8 cellular contexts compared by ENCODE assay signal in genomic region chrX:71111141-71111843, GRCh38. TPM values are rescaled to one million over a fixed set of nuclear protein-coding genes. Genes with fewer than 3 reads are reported as not detected.
A peak's percentile ranks its signal among the peaks of the same experiment; 100 is the strongest.
DNase-seq lines count a peak whose midpoint lies in the region; ATAC-seq and TF ChIP-seq lines count a peak whose summit lies in the region.

IL2RG (minus strand) TSS chrX:71111577; CDS start chrX:71111539, 38 bp downstream.

- H3K36me3 Mint-ChIP-seq in neural crest cell (ENCODE audit: low read depth): no peaks in the 10 kb centered on the region

- no peaks in the 10 kb centered on the region for H3K9me2 ChIP-seq in MM.1S (replicated peaks; ENCODE audit: insufficient read depth, low read length)

- no peaks in the 10 kb centered on the region for H4K20me1 ChIP-seq in MM.1S (ENCODE audit: insufficient read depth, low read length)

- peak within 1 kb of the TSS; percentile 83 for H3K9ac ChIP-seq in MM.1S (ENCODE audit: low read length)

- ATAC-seq in GM21529 (IDR thresholded peaks at IDR 0.05; ENCODE audit: unreplicated experiment): peak; percentile 88

- H3K4me1 ChIP-seq in MM.1S (ENCODE audit: low read length): peaks cover 21% of the 10 kb centered on the region

- H3K79me2 ChIP-seq in MM.1S (ENCODE audit: low read length): peaks cover 22% of the 10 kb centered on the region

- peaks cover 20% of the 10 kb centered on the region for H3K4me1 Mint-ChIP-seq in neural crest cell

- peaks cover 11% of the 10 kb centered on the region for H3K9me3 Mint-ChIP-seq in neural crest cell

- peak; percentile 52 for DNase-seq in GDM1 (lab: John Stamatoyannopoulos, UW)
- peak; percentile 85 for DNase-seq in MM.1S
- peak; percentile 45 for DNase-seq in activated T-cell treated with anti-CD3 and anti-CD28 coated beads for 48 hours (ENCODE audit: low read depth)
- no peak for DNase-seq in neural crest cell (ENCODE audit: low read depth, low spot score)
- no peak for DNase-seq in dermis blood vessel endothelial cell
- DNase-seq in NCI-H1436 (lab: John Stamatoyannopoulos, UW): no peak
- no peak for DNase-seq in NCI-H1105 (lab: John Stamatoyannopoulos, UW)

- H3K4me3 ChIP-seq in MM.1S (ENCODE audit: low read length): peak within 1 kb of the TSS; percentile 78

- H3K27ac ChIP-seq in MM.1S (ENCODE audit: low read length): peak within 1 kb of the TSS; percentile 93

- peak within 1 kb of the TSS; percentile 5 for H2AFZ ChIP-seq in MM.1S (ENCODE audit: low read length)

- H3K4me3 Mint-ChIP-seq in neural crest cell: no peak within 1 kb of the TSS

- no peaks in the 10 kb centered on the region for H3K36me3 ChIP-seq in MM.1S (replicated peaks; ENCODE audit: insufficient read depth, low read length)

- TF ChIP-seq CTCF in MM.1S (IDR thresholded peaks at IDR 0.05; ENCODE audit: low read length) (no peak), neural crest cell (conservative IDR thresholded peaks at IDR 0.05) (no peak)

- H3K27ac Mint-ChIP-seq in neural crest cell (ENCODE audit: unreplicated experiment): peak within 1 kb of the TSS; percentile 0

- 0 out of 2 replicates have a peak, but pooled peaks cover 3% of the 10 kb centered on the region for H3F3A ChIP-seq in MM.1S (ENCODE audit: insufficient read depth, low read length)

- H3K9me3 ChIP-seq in MM.1S (replicated peaks; ENCODE audit: insufficient read depth, low read length): no peaks in the 10 kb centered on the region

- H3K27me3 Mint-ChIP-seq in neural crest cell (ENCODE audit: low read depth): no peaks in the 10 kb centered on the region

- no peaks in the 10 kb centered on the region for H3K27me3 ChIP-seq in MM.1S (replicated peaks; ENCODE audit: insufficient read depth, low read length)

- H3K4me2 ChIP-seq in MM.1S (ENCODE audit: low read depth, low read length): peak within 1 kb of the TSS; percentile 84

RNA-seq across cellular contexts. Expression of gene IL2RG, which starts in this region (rescaled TPM):
- total RNA-seq in neural crest cell (not detected in 2 replicates), dermis blood vessel endothelial cell (0.51 TPM in 1 of 2 replicates, not detected in the other)

Comparison
In these comparisons a context has a peak if more than half of its experiments do, and no peak if none do; other contexts are left out.
1. DNase-seq: peak in GDM1 (single experiment), MM.1S (single experiment) and activated T-cell treated with anti-CD3 and anti-CD28 coated beads for 48 hours (single experiment); none in neural crest cell (single experiment), dermis blood vessel endothelial cell (single experiment), NCI-H1436 (single experiment) and NCI-H1105 (single experiment).